ENCODE assay signal across 1 cellular context in genomic region chr1:155241851-155242264, GRCh38.
TF ChIP-seq lines count a peak whose summit lies in the region.

No MANE protein-coding gene starts in this region.

TF ChIP-seq in A549, 52 proteins besides CTCF, POLR2A, EP300 and RAD21:
- TF ChIP-seq USF2 (IDR thresholded peaks at IDR 0.05) (no peak), PHF8 (IDR thresholded peaks at IDR 0.05; ENCODE audit: borderline replicate concordance, low read depth) (no peak), BCL3 (IDR thresholded peaks at IDR 0.05) (no peak), JUN (IDR thresholded peaks at IDR 0.05) (no peak), RCOR1 (IDR thresholded peaks at IDR 0.05; ENCODE audit: low read depth, low read length) (no peak), CBX2 (IDR thresholded peaks at IDR 0.05; ENCODE audit: borderline replicate concordance, low read depth) (no peak), ZNF302 (CRISPR knock-in tag; IDR thresholded peaks at IDR 0.05) (no peak), ESRRA (IDR thresholded peaks at IDR 0.05; ENCODE audit: borderline replicate concordance, low read length) (no peak), ZFP36 (IDR thresholded peaks at IDR 0.05; ENCODE audit: borderline replicate concordance, partially characterized antibody) (no peak), TP53 (CRISPR knock-in tag; IDR thresholded peaks at IDR 0.05) (no peak), KDM1A (IDR thresholded peaks at IDR 0.05; ENCODE audit: low read depth) (no peak), EHF (CRISPR knock-in tag; IDR thresholded peaks at IDR 0.05) (no peak), FOSB (CRISPR knock-in tag; IDR thresholded peaks at IDR 0.05) (no peak), PBX3 (IDR thresholded peaks at IDR 0.05) (no peak), JUNB (IDR thresholded peaks at IDR 0.05) (no peak), RNF2 (IDR thresholded peaks at IDR 0.05; ENCODE audit: borderline replicate concordance, low read depth) (no peak), RARB (CRISPR knock-in tag; IDR thresholded peaks at IDR 0.05) (no peak), MAFK (IDR thresholded peaks at IDR 0.05; ENCODE audit: partially characterized antibody) (no peak)
